9 cellular contexts compared by ENCODE assay signal in the genomic region with DNA sequence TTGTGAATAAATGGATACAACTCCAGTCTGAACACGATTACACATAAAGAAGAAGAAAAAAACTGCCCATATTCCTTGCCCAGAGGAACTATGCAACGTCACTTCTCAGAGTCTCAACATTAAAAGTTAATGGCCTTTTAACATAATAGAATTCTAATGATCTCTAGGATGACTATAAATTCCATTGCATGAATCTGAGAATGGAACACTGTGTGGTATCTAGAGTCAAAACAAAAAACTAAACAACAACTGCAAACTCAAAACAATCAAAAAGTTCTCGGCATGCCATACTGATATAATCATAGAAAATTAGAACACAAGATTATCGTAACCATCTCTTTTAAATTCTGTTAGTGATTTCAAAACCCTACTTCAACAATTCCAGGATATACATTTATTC.
"Had no signal": no experiment of that assay in that cellular context is flagged by ENCODE, and none has a peak within 500 bp of the region (broad histone marks: within the 10 kb centered on the region; RNA-seq: fewer than 3 reads in every experiment).

No MANE protein-coding gene starts in this region.

- DNase-seq: H9, HCEC 1CT, IMR-90, KG1 had no signal

- FAIRE-seq: H1, H54, HTR-8/SVneo, K562 had no signal

- H3K4me3 Mint-ChIP-seq: GM23338, H9 had no signal

- ATAC-seq: GM23338, K562 had no signal

- H3K4me3 ChIP-seq: GM23338, K562 had no signal

- H3K4me2 ChIP-seq: GM23338 had no signal

- H3K9me3 Mint-ChIP-seq: GM23338, H9 had no signal

- H3K27ac Mint-ChIP-seq: GM23338, H9 had no signal

- H2AFZ ChIP-seq: GM23338 had no signal
